18 cellular contexts compared by ENCODE assay signal in genomic region chr1:6029351-6029750, GRCh38. TPM values are rescaled to one million over a fixed set of nuclear protein-coding genes. Genes with fewer than 3 reads are reported as not detected.
DNase-seq lines count a peak whose midpoint lies in the region; ATAC-seq, FAIRE-seq and TF ChIP-seq lines count a peak whose summit lies in the region.
"Had no signal": no experiment of that assay in that cellular context is flagged by ENCODE, and none has a peak within 500 bp of the region (broad histone marks: within the 10 kb centered on the region; RNA-seq: fewer than 3 reads in every experiment).

No MANE protein-coding gene starts in this region.

- H3K18ac ChIP-seq in mesenchymal stem cell (ENCODE audit: low read depth in 1 of 2, low read length in 2 of 2): no peak overlapping the region

- H4K20me1 ChIP-seq in GM12878 (ENCODE audit: control insufficient read depth, insufficient read depth): peaks cover 5% of the 10 kb centered on the region; the same call in 1 of the 2 replicates

- H2BK12ac ChIP-seq in mesenchymal stem cell (ENCODE audit: low read length in 2 of 2): no peak overlapping the region

- in situ Hi-C loops in GM12878 (cut with MboI): no loop called here

- no peak overlapping the region for H4K91ac ChIP-seq in mesenchymal stem cell (ENCODE audit: low read length)

- POLR2A ChIA-PET in GM12878 (lab: Charles Lee): no interaction called here

- H2AK5ac ChIP-seq in mesenchymal stem cell (ENCODE audit: low read length, severe bottlenecking): no peak overlapping the region

- no peak overlapping the region for H2BK5ac ChIP-seq in mesenchymal stem cell (ENCODE audit: low read depth, low read length, poor library complexity, severe bottlenecking)

- no peaks in the 10 kb centered on the region for H3K27me3 Mint-ChIP-seq in activated naive CD4-positive, alpha-beta T cell treated with anti-CD3 and anti-CD28 coated beads, Interleukin-2, amount 10 ng/mL, durations not matched to agents 7 days and 5 days
- H3K27me3 Mint-ChIP-seq in stimulated activated naive CD8-positive, alpha-beta T cell treated with anti-CD3 and anti-CD28 coated beads, Interleukin-15, amount 100 ng/mL, for 72 hours: no peaks in the 10 kb centered on the region

- CTCF ChIA-PET in activated naive CD4-positive, alpha-beta T cell treated with anti-CD3 and anti-CD28 coated beads, Interleukin-2, amount 10 ng/mL, durations not matched to agents 7 days and 5 days (lab: Charles Lee): interaction anchor here (0.7 to 1.0 kb wide), 3 partner anchors 24 to 38 kb away, joined by 3 to 4 read pairs (median 3); no protein-coding TSS in a partner anchor
- CTCF ChIA-PET in GM12878 (lab: Yijun Ruan, JAX): interaction anchor here (0.6 to 1.8 kb wide), 3 partner anchors 10 to 217 kb away, joined by 3 to 7 read pairs (median 3); no protein-coding TSS in a partner anchor

- TF ChIP-seq POLR2A in GM12878 (IDR thresholded peaks at IDR 0.05; ENCODE audit: low read depth, low read length): no peak

- no peak overlapping the region for H2BK120ac ChIP-seq in mesenchymal stem cell (ENCODE audit: low read depth, low read length)

- H3K36me3 Mint-ChIP-seq in activated naive CD4-positive, alpha-beta T cell treated with anti-CD3 and anti-CD28 coated beads, Interleukin-2, amount 10 ng/mL, durations not matched to agents 7 days and 5 days: peaks cover 50% of the 10 kb centered on the region

- no peak overlapping the region for H2BK15ac ChIP-seq in mesenchymal stem cell (ENCODE audit: low read depth, poor library complexity, severe bottlenecking)

- intact Hi-C loops in GM12878 (cut with micrococcal nuclease; ENCODE audit: unreplicated experiment): loop anchor here (5.0 kb wide), 1 partner anchor 168 kb away; the partner anchor contains the start of gene RPL22

- H3K23ac ChIP-seq in mesenchymal stem cell (ENCODE audit: low read length in 2 of 2): no peak overlapping the region

- no peak overlapping the region for H3K4me3 Mint-ChIP-seq in activated naive CD4-positive, alpha-beta T cell treated with anti-CD3 and anti-CD28 coated beads, Interleukin-2, amount 10 ng/mL, durations not matched to agents 7 days and 5 days
- H3K4me3 Mint-ChIP-seq in stimulated activated naive CD8-positive, alpha-beta T cell treated with anti-CD3 and anti-CD28 coated beads, Interleukin-15, amount 100 ng/mL, for 72 hours: peak overlapping the region; percentile 85 to 91

- H3K9me3 Mint-ChIP-seq in activated naive CD4-positive, alpha-beta T cell treated with anti-CD3 and anti-CD28 coated beads, Interleukin-2, amount 10 ng/mL, durations not matched to agents 7 days and 5 days: no peaks in the 10 kb centered on the region
- H3K9me3 Mint-ChIP-seq in stimulated activated naive CD8-positive, alpha-beta T cell treated with anti-CD3 and anti-CD28 coated beads, Interleukin-15, amount 100 ng/mL, for 72 hours: no peaks in the 10 kb centered on the region

- H3K4me3 ChIP-seq in GM12878 (no peak overlapping the region), mesenchymal stem cell (ENCODE audit: insufficient read depth in 1 of 2, low read depth in 1 of 2, low read length in 2 of 2) (no peak overlapping the region)
- H3K4me3 ChIP-seq: esophagus squamous epithelium, stomach had no signal

- BruUV-seq in GM12878 (replicated peaks; lab: Mats Ljungman, UMichigan): no TSS peak

- H3K9me3 ChIP-seq in KOPT-K1 (ENCODE audit: insufficient read depth, low read length, poor library complexity, severe bottlenecking) (no peaks in the 10 kb centered on the region), GM12878 (replicated peaks; ENCODE audit: control insufficient read depth, insufficient read depth, low read length) (no peaks in the 10 kb centered on the region), mesenchymal stem cell (ENCODE audit: control insufficient read depth, low read length) (no peaks in the 10 kb centered on the region)
- H3K9me3 ChIP-seq: esophagus squamous epithelium, left lung, stomach had no signal

- peaks cover 81% of the 10 kb centered on the region for H3K79me2 ChIP-seq in GM12878 (ENCODE audit: control insufficient read depth, insufficient read depth, low read length)

- WGBS in GM12878 (ENCODE audit: insufficient coverage, insufficient replicate concordance, low lambda C conversion rate, missing lambda C conversion rate): 92% methylated on average over 5 of the region's 5 CpGs
- WGBS in mesenchymal stem cell: 94% methylated on average over 5 of the region's 5 CpGs

- TF ChIP-seq RAD21 in GM12878 (IDR thresholded peaks at IDR 0.05; ENCODE audit: insufficient read depth, low read depth, low read length): no peak

- H3K4me2 ChIP-seq in GM12878 (ENCODE audit: control insufficient read depth, insufficient read depth) (peak overlapping the region; percentile 28; the same call in 1 of the 2 replicates), mesenchymal stem cell (ENCODE audit: low read length, poor library complexity, severe bottlenecking) (no peak overlapping the region)

- H2AFZ ChIP-seq in GM12878 (ENCODE audit: control insufficient read depth, low read depth, low read length): no peak overlapping the region
- H2AFZ ChIP-seq in mesenchymal stem cell (ENCODE audit: low read depth, low read length): no peak overlapping the region

- H3K4ac ChIP-seq in mesenchymal stem cell (ENCODE audit: low read depth in 1 of 2, low read length in 2 of 2): no peak overlapping the region

- H3K4me1 ChIP-seq in GM12878 (ENCODE audit: control insufficient read depth, insufficient read depth, low read length) (peaks cover 35% of the 10 kb centered on the region), mesenchymal stem cell (ENCODE audit: control insufficient read depth, insufficient read depth, low read depth, low read length) (peaks cover 21% of the 10 kb centered on the region)

- H4K8ac ChIP-seq in mesenchymal stem cell (ENCODE audit: low read length): no peak overlapping the region

- RAD21 ChIA-PET in GM12878 (lab: Charles Lee; ENCODE audit: unreplicated experiment): interaction anchor here (1.1 kb wide), 1 partner anchor 37 kb away, joined by 5 read pairs; the partner anchor contains the start of gene NPHP4

- no peak overlapping the region for H3K9ac ChIP-seq in GM12878 (ENCODE audit: control insufficient read depth, insufficient read depth, low read length)
- H3K9ac ChIP-seq in mesenchymal stem cell (ENCODE audit: low read length): no peak overlapping the region

- no peak for TF ChIP-seq EP300 in GM12878 (IDR thresholded peaks at IDR 0.05; ENCODE audit: borderline replicate concordance in 1 of 2, control insufficient read depth in 1 of 2, low read depth in 2 of 2, low read length in 2 of 2)

- H3K27ac ChIP-seq in KOPT-K1 (ENCODE audit: low read depth, low read length, poor library complexity, severe bottlenecking) (peak overlapping the region; percentile 6), GM12878 (ENCODE audit: control insufficient read depth, insufficient read depth) (no peak overlapping the region), mesenchymal stem cell (ENCODE audit: low read length, poor library complexity, severe bottlenecking) (no peak overlapping the region)

- SMC1A ChIA-PET in GM12878 (lab: Charles Lee; ENCODE audit: uncharacterized antibody, unreplicated experiment): no interaction called here

- H3K27me3 ChIP-seq in GM12878 (replicated peaks in 1 of 2; ENCODE audit: control insufficient read depth in 2 of 2, insufficient read depth in 2 of 2, low read length in 1 of 2) (no peaks in the 10 kb centered on the region), mesenchymal stem cell (ENCODE audit: control insufficient read depth in 1 of 2, insufficient read depth in 1 of 2, low read length in 2 of 2) (peaks cover 23 to 37% of the 10 kb centered on the region in 2 experiments)

- FAIRE-seq in GM12878 (lab: Jason Lieb, UNC): no peak
- FAIRE-seq: D721Med, G401.6 had no signal

- H3K4me1 Mint-ChIP-seq in activated naive CD4-positive, alpha-beta T cell treated with anti-CD3 and anti-CD28 coated beads, Interleukin-2, amount 10 ng/mL, durations not matched to agents 7 days and 5 days: peaks cover 71% of the 10 kb centered on the region
- H3K4me1 Mint-ChIP-seq in stimulated activated naive CD8-positive, alpha-beta T cell treated with anti-CD3 and anti-CD28 coated beads, Interleukin-15, amount 100 ng/mL, for 72 hours: peaks cover 84% of the 10 kb centered on the region

- peak overlapping the region; percentile 99 for H3K27ac Mint-ChIP-seq in activated naive CD4-positive, alpha-beta T cell treated with anti-CD3 and anti-CD28 coated beads, Interleukin-2, amount 10 ng/mL, durations not matched to agents 7 days and 5 days
- H3K27ac Mint-ChIP-seq in stimulated activated naive CD8-positive, alpha-beta T cell treated with anti-CD3 and anti-CD28 coated beads, Interleukin-15, amount 100 ng/mL, for 72 hours: no peak overlapping the region

- TF ChIP-seq CTCF in GM12878 (IDR thresholded peaks at IDR 0.05 in 2 of 3, conservative IDR thresholded peaks at IDR 0.05 in 1 of 3; ENCODE audit: control insufficient read depth in 2 of 3, extremely low read depth in 1 of 3, insufficient read depth in 1 of 3, low read depth in 3 of 3, low read length in 3 of 3): no peak

- no peak for DNase-seq in activated naive CD4-positive, alpha-beta T cell treated with anti-CD3 and anti-CD28 coated beads, Interleukin-2, amount 10 ng/mL, durations not matched to agents 7 days and 5 days
- no peak for DNase-seq in activated naive CD4-positive, alpha-beta T cell treated with Interleukin-2 at 50 U/mL for 16 hours
- DNase-seq in GM12878 (ENCODE audit: low read depth, low spot score) (no peak), SIG-M5 treated with dmso at 0.1 percent for 504 hours (lab: John Stamatoyannopoulos, UW; ENCODE audit: unreplicated experiment) (no peak), mesenchymal stem cell (no peak)
- DNase-seq in stimulated activated naive CD8-positive, alpha-beta T cell treated with anti-CD3 and anti-CD28 coated beads, Interleukin-15, amount 100 ng/mL, for 72 hours: no peak
- DNase-seq: esophagus squamous epithelium, KG1, NCI-H1092, NCI-H2081, NCI-H446 treated with DMSO at 0.1 percent for 48 hours, stomach, SW 1271 had no signal

- H3K14ac ChIP-seq in mesenchymal stem cell (ENCODE audit: low read length in 2 of 2): no peak overlapping the region

- H3K36me3 ChIP-seq in KOPT-K1 (ENCODE audit: insufficient read depth, low read length) (peaks cover 56% of the 10 kb centered on the region), GM12878 (ENCODE audit: control insufficient read depth in 2 of 2, insufficient read depth in 2 of 2, low read length in 1 of 2) (peaks cover 6% of the 10 kb centered on the region in 2 experiments), mesenchymal stem cell (ENCODE audit: control insufficient read depth in 1 of 2, insufficient read depth in 2 of 2, low read depth in 1 of 2, low read length in 2 of 2) (no peaks in the 10 kb centered on the region)
- H3K36me3 ChIP-seq: esophagus squamous epithelium had no signal

- no peak for ATAC-seq in GM12878
- ATAC-seq in stimulated activated naive CD8-positive, alpha-beta T cell treated with anti-CD3 and anti-CD28 coated beads, Interleukin-15, amount 100 ng/mL, for 72 hours: no peak
- ATAC-seq: left lung, right cardiac atrium had no signal

- H3K79me1 ChIP-seq in mesenchymal stem cell (replicated peaks; ENCODE audit: low read length, poor library complexity, severe bottlenecking): no peaks in the 10 kb centered on the region

RNA-seq across cellular contexts. Expression of gene KCNAB2, which starts 16.3 kb away (rescaled TPM):
- total RNA-seq in GM12878 (2013; cell fraction: nucleolus; rRNA removed): 140 and 169 TPM in 2 replicates
- 46.6 and 55.6 TPM in 2 replicates for total RNA-seq in GM12878 (2014; rRNA removed)
- 34.8 and 36.9 TPM in 2 replicates for total RNA-seq in GM12878 (2014; rRNA removed; fragmentation: Illumina TruSeq; extraction: Trizol)
- total RNA-seq in GM12878 (2021): 118 and 123 TPM in 2 replicates
- polyA plus RNA-seq in GM12878 (2011; ENCODE audit: low read depth): 19.6 TPM
- polyA plus RNA-seq in GM12878 (2011; rRNA removed): 59.0 and 117 TPM in 2 replicates
- 99.8 and 112 TPM in 2 replicates for polyA plus RNA-seq in GM12878 (2011; cell fraction: cytosol; rRNA removed)
- polyA plus RNA-seq in GM12878 (2011; cell fraction: nucleus; rRNA removed): 639 and 737 TPM in 2 replicates
- polyA plus RNA-seq in GM12878 (2012): 60.1 and 83.6 TPM in 2 replicates
- polyA plus RNA-seq in GM12878 (2014; fragmentation: Illumina TruSeq; extraction: Trizol): 23.7 and 57.4 TPM in 2 replicates
- polyA plus RNA-seq in GM12878 (2014; fragmentation: Nextera tagmentation; extraction: Ambion mirVana): 1 to 10 TPM; 2.9 to 4.7 TPM
- 98.9 and 115 TPM in 2 replicates for polyA plus RNA-seq in GM12878 (2014; rRNA removed)
- 10 to 100 TPM; 67.5 to 73.2 TPM for polyA plus RNA-seq in GM12878 (2016; fragmentation: Nextera tagmentation; extraction: Ambion mirVana)
- 64.4 and 91.4 TPM in 2 replicates for polyA minus RNA-seq in GM12878 (2011; rRNA and poly(A)+ RNA removed)
- 39.9 and 41.6 TPM in 2 replicates for polyA minus RNA-seq in GM12878 (2011; cell fraction: cytosol; rRNA and poly(A)+ RNA removed)
- polyA minus RNA-seq in GM12878 (2011; cell fraction: nucleus; rRNA and poly(A)+ RNA removed): 90.3 and 105 TPM in 2 replicates
- polyA plus RNA-seq in mesenchymal stem cell (2013, experiment 1 of 2): 1.0 TPM
- polyA plus RNA-seq in mesenchymal stem cell (2013, experiment 2 of 2): 0.92 TPM

RNA-seq across cellular contexts. Expression of gene NPHP4, which starts 37.1 kb away (rescaled TPM):
- 33.2 and 39.6 TPM in 2 replicates for total RNA-seq in GM12878 (2013; cell fraction: nucleolus; rRNA removed)
- total RNA-seq in GM12878 (2014; rRNA removed) (3.2 and 3.8 TPM in 2 replicates), GM12878 (2014; rRNA removed; fragmentation: Illumina TruSeq; extraction: Trizol) (2.1 TPM in 2 replicates), GM12878 (2021) (8.3 and 10.5 TPM in 2 replicates)
- 1.9 TPM for polyA plus RNA-seq in GM12878 (2011; ENCODE audit: low read depth)
- polyA plus RNA-seq in GM12878 (2011; rRNA removed) (1.6 and 2.9 TPM in 2 replicates), GM12878 (2014; fragmentation: Illumina TruSeq; extraction: Trizol) (1.4 and 2.6 TPM in 2 replicates), GM12878 (2014; fragmentation: Nextera tagmentation; extraction: Ambion mirVana) (under 1 TPM; 0.16 to 0.66 TPM), GM12878 (2014; rRNA removed) (5.3 and 6.8 TPM in 2 replicates), GM12878 (2016; fragmentation: Nextera tagmentation; extraction: Ambion mirVana) (1 to 10 TPM; 3.3 TPM)
- 3.3 and 4.8 TPM in 2 replicates for polyA plus RNA-seq in GM12878 (2011; cell fraction: cytosol; rRNA removed)
- 41.4 and 46.9 TPM in 2 replicates for polyA plus RNA-seq in GM12878 (2011; cell fraction: nucleus; rRNA removed)
- polyA plus RNA-seq in GM12878 (2012): 4.5 and 4.6 TPM in 2 replicates
- 5.6 and 11.7 TPM in 2 replicates for polyA minus RNA-seq in GM12878 (2011; rRNA and poly(A)+ RNA removed)
- 3.8 and 4.0 TPM in 2 replicates for polyA minus RNA-seq in GM12878 (2011; cell fraction: cytosol; rRNA and poly(A)+ RNA removed)
- 11.2 and 18.5 TPM in 2 replicates for polyA minus RNA-seq in GM12878 (2011; cell fraction: nucleus; rRNA and poly(A)+ RNA removed)
- 3.2 TPM for polyA plus RNA-seq in mesenchymal stem cell (2013, experiment 1 of 2)
- polyA plus RNA-seq in mesenchymal stem cell (2013, experiment 2 of 2): 3.2 TPM
